Comparison of ENCODE assay signal across 5 cellular contexts in the genomic region with DNA sequence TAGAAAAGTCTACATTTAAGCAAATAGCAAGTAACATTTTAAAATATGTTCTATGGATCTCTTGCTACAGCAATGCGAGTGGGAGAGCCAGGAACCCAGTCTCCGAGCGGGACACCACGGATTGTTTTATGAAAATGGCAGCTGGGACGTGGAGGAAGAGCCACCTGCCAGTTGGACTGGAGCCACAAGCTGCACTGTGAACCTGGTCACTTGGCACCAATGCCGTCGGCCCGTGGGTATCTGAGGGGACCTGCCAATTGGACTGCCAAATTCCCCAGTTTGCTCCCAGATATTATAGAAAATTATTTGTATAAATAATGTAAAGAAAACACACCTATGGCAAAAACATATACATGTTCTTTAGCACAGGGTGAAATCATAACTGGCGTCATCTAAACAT. TPM values are rescaled to one million over a fixed set of nuclear protein-coding genes. Genes with fewer than 3 reads are reported as not detected.
"Had no signal": no experiment of that assay in that cellular context is flagged by ENCODE, and none has a peak within 500 bp of the region (broad histone marks: within the 10 kb centered on the region; RNA-seq: fewer than 3 reads in every experiment).

No MANE protein-coding gene starts in this region.

RNA-seq across cellular contexts. Expression of a gene that starts 10.6 kb away (rescaled TPM):
- total RNA-seq: GM23248, GM23338, H1, H7, HFFc6 had no signal
- polyA plus RNA-seq: GM23248, GM23338, H1 had no signal
